8 cellular contexts compared by ENCODE assay signal in genomic region chr2:105545731-105546622, GRCh38.
A peak's percentile ranks its signal among the peaks of the same experiment; 100 is the strongest.
DNase-seq lines count a peak whose midpoint lies in the region; ATAC-seq, FAIRE-seq and TF ChIP-seq lines count a peak whose summit lies in the region.

No MANE protein-coding gene starts in this region.

- no peaks in the 10 kb centered on the region for H3K4me1 ChIP-seq in A549

- TF ChIP-seq EP300 in A549 (IDR thresholded peaks at IDR 0.05): no peak

- H3K4me3 ChIP-seq in A549: no peak overlapping the region
- peak overlapping the region; percentile 27 for H3K4me3 ChIP-seq in LNCaP clone FGC (ENCODE audit: low read depth, low read length)

- 14% methylated on average over 10 of the region's 10 CpGs for WGBS in A549 (ENCODE audit: missing lambda C conversion rate)

- no peaks in the 10 kb centered on the region for H3K9me3 ChIP-seq in A549

- in situ Hi-C loops in SK-MEL-5 (cut with HindIII; ENCODE audit: low pct_unique_long_range_greater_than_20kb, low sequenced_read_pairs): no loop called here

- peak; percentile 80 to 94 for ATAC-seq in A549
- ATAC-seq in GM18502 (IDR thresholded peaks at IDR 0.05; ENCODE audit: poor library complexity, unreplicated experiment): peak; percentile 73
- ATAC-seq in GM19455 (IDR thresholded peaks at IDR 0.05; ENCODE audit: unreplicated experiment): no peak

- TF ChIP-seq POLR2A in A549 (IDR thresholded peaks at IDR 0.05; ENCODE audit: low read length): no peak

- no peak overlapping the region for H3K27ac ChIP-seq in A549

- intact Hi-C loops in head of caudate nucleus (cut with DNase I): no loop called here

- no peak overlapping the region for H3K4me2 ChIP-seq in A549

- TF ChIP-seq RAD21 in A549 (conservative IDR thresholded peaks at IDR 0.05 in 1 of 2, IDR thresholded peaks at IDR 0.05 in 1 of 2): peak; percentile 61 to 70; a peak in 4 of 5 replicates

- no peak for FAIRE-seq in A549 (lab: Jason Lieb, UNC)

- POLR2A ChIA-PET in A549 (lab: Yijun Ruan, JAX): no interaction called here

- TF ChIP-seq CTCF in A549 (IDR thresholded peaks at IDR 0.05) (peak; percentile 76), LNCaP clone FGC (IDR thresholded peaks at IDR 0.05; ENCODE audit: control insufficient read depth, extremely low read depth, insufficient read depth) (peak; percentile 75)

- CTCF ChIA-PET in A549 (lab: Yijun Ruan, JAX): interaction anchor here (1.0 to 3.1 kb wide), 15 partner anchors 14 to 348 kb away, joined by 3 to 15 read pairs (median 4); partner anchors contain the start of gene FHL2

- DNase-seq in A549 (ENCODE audit: low read depth in 1 of 2, low spot score in 1 of 2) (peak; percentile 68 to 74), LNCaP clone FGC (ENCODE audit: low read depth) (no peak), SK-MEL-5 (ENCODE audit: low read depth, low spot score) (peak; percentile 70), head of caudate nucleus (peak; percentile 48 to 90 (median 76)), putamen (ENCODE audit: low spot score) (peak; percentile 31)
- peak; percentile 71 for DNase-seq in activated naive CD4-positive, alpha-beta T cell treated with Interleukin-2 at 50 U/mL for 16 hours

TF ChIP-seq in A549, 52 proteins besides CTCF, POLR2A, EP300 and RAD21:
- TF ChIP-seq PHF8 (IDR thresholded peaks at IDR 0.05; ENCODE audit: borderline replicate concordance, low read depth) (no peak), NPAS2 (CRISPR knock-in tag; IDR thresholded peaks at IDR 0.05; ENCODE audit: borderline replicate concordance) (no peak), SMC3 (IDR thresholded peaks at IDR 0.05) (peak; percentile 77)
